25 cellular contexts compared by ENCODE assay signal in genomic region chr1:155993595-155993994, GRCh38. TPM values are rescaled to one million over a fixed set of nuclear protein-coding genes. Genes with fewer than 3 reads are reported as not detected.
DNase-seq lines count a peak whose midpoint lies in the region; ATAC-seq and TF ChIP-seq lines count a peak whose summit lies in the region.
"Had no signal": no experiment of that assay in that cellular context is flagged by ENCODE, and none has a peak within 500 bp of the region (broad histone marks: within the 10 kb centered on the region; RNA-seq: fewer than 3 reads in every experiment).

No MANE protein-coding gene starts in this region.

- H3K23ac ChIP-seq in IMR-90 (ENCODE audit: low read depth, low read length), result no peak overlapping the region; the same call in 1 of the 2 replicates

- H4K91ac ChIP-seq in IMR-90 (ENCODE audit: insufficient read depth, low read depth, low read length), result no peak overlapping the region

- H2AFZ ChIP-seq in IMR-90 (replicated peaks; ENCODE audit: low read length, poor library complexity), result no peak overlapping the region

- H3K27me3 Mint-ChIP-seq in Caco-2 (ENCODE audit: insufficient read depth, unreplicated experiment), result no peaks in the 10 kb centered on the region
- no peaks in the 10 kb centered on the region for H3K27me3 Mint-ChIP-seq in stimulated activated naive B cell treated with anti-CD40 and anti-IgM and Interleukin-4, amounts not matched to agents 10 μg/mL and 1 μg/mL and 100 μg/mL, for 72 hours
- H3K27me3 Mint-ChIP-seq: CD4-positive, alpha-beta memory T cell had no signal

- ATAC-seq in IMR-90 (ENCODE audit: low read depth) (no peak), left lung (peak; percentile 79), GM19395 (IDR thresholded peaks at IDR 0.05; ENCODE audit: unreplicated experiment) (no peak), Right ventricle myocardium inferior (no peak)
- ATAC-seq in stimulated activated naive B cell treated with anti-CD40 and anti-IgM and Interleukin-4, amounts not matched to agents 10 μg/mL and 1 μg/mL and 100 μg/mL, for 72 hours (replicated peaks), result no peak
- ATAC-seq: A549, Panc1 had no signal

- CTCF ChIA-PET in Caco-2 (lab: Charles Lee) (no interaction called here), IMR-90 (lab: Yijun Ruan, JAX) (interaction anchor here (0.6 kb wide), 1 partner anchor 32 kb away, joined by 3 read pairs; no protein-coding TSS in a partner anchor)

- H3K36me3 ChIP-seq in Caco-2 (ENCODE audit: control insufficient read depth, insufficient read depth, low read length) (no peaks in the 10 kb centered on the region), IMR-90 (ENCODE audit: control insufficient read depth, insufficient read depth, low read length) (no peaks in the 10 kb centered on the region), left lung (no peaks in the 10 kb centered on the region), H7 (replicated peaks; ENCODE audit: control insufficient read depth, insufficient read depth, low read length) (no peaks in the 10 kb centered on the region)
- H3K36me3 ChIP-seq: BLaER1 treated with 17β-estradiol and CSF1 and Interleukin-3, amounts not matched to agents 10 nM and 100 nM had no signal

- H3K9me3 Mint-ChIP-seq in Caco-2 (ENCODE audit: unreplicated experiment), result no peaks in the 10 kb centered on the region
- H3K9me3 Mint-ChIP-seq in stimulated activated naive B cell treated with anti-CD40 and anti-IgM and Interleukin-4, amounts not matched to agents 10 μg/mL and 1 μg/mL and 100 μg/mL, for 72 hours, result no peaks in the 10 kb centered on the region
- H3K9me3 Mint-ChIP-seq: CD4-positive, alpha-beta memory T cell; H9 had no signal

- no peak overlapping the region for H3K14ac ChIP-seq in IMR-90 (replicated peaks; ENCODE audit: low read depth, low read length)

- no peaks in the 10 kb centered on the region for H3K9me1 ChIP-seq in IMR-90 (ENCODE audit: insufficient read depth, low read length)

- no peak overlapping the region for H4K5ac ChIP-seq in IMR-90 (ENCODE audit: low read depth, low read length)

- H3K4ac ChIP-seq in IMR-90 (ENCODE audit: low read depth, low read length), result no peak overlapping the region

- no peak overlapping the region for H2BK5ac ChIP-seq in IMR-90 (ENCODE audit: low read depth, low read length, poor library complexity, severe bottlenecking)

- H3K36me3 Mint-ChIP-seq in Caco-2 (ENCODE audit: insufficient read depth, unreplicated experiment), result no peaks in the 10 kb centered on the region
- H3K36me3 Mint-ChIP-seq in stimulated activated naive B cell treated with anti-CD40 and anti-IgM and Interleukin-4, amounts not matched to agents 10 μg/mL and 1 μg/mL and 100 μg/mL, for 72 hours, result no peaks in the 10 kb centered on the region
- H3K36me3 Mint-ChIP-seq: CD4-positive, alpha-beta memory T cell had no signal

- no peak overlapping the region for H4K8ac ChIP-seq in IMR-90 (ENCODE audit: low read depth in 2 of 2, low read length in 2 of 2)

- no peak for TF ChIP-seq POLR2A in IMR-90 (IDR thresholded peaks at IDR 0.05; ENCODE audit: low read depth, low read length)

- H2AK5ac ChIP-seq in IMR-90 (ENCODE audit: low read depth, low read length), result peak overlapping the region; percentile 15; the same call in 1 of the 2 replicates

- H3K18ac ChIP-seq in IMR-90 (ENCODE audit: low read depth, low read length), result no peak overlapping the region

- H3K9me3 ChIP-seq in Caco-2 (no peaks in the 10 kb centered on the region), IMR-90 (ENCODE audit: control insufficient read depth, insufficient read depth, low read length) (no peaks in the 10 kb centered on the region), left lung (no peaks in the 10 kb centered on the region)
- H3K9me3 ChIP-seq: A549; BLaER1 treated with 17β-estradiol and CSF1 and Interleukin-3, amounts not matched to agents 10 nM and 100 nM had no signal

- no peak overlapping the region for H3K9ac ChIP-seq in IMR-90 (ENCODE audit: low read depth, low read length)
- H3K9ac ChIP-seq: BLaER1 treated with 17β-estradiol and CSF1 and Interleukin-3, amounts not matched to agents 10 nM and 100 nM had no signal

- no peak for TF ChIP-seq RAD21 in IMR-90 (IDR thresholded peaks at IDR 0.05; ENCODE audit: low read length)

- H3K27ac ChIP-seq in IMR-90 (ENCODE audit: insufficient read depth, low read length) (no peak overlapping the region), left lung (peak overlapping the region in 1 of 2 donors; percentile 48)
- H3K27ac ChIP-seq: A549; BLaER1 treated with 17β-estradiol and CSF1 and Interleukin-3, amounts not matched to agents 10 nM and 100 nM; RWPE1 had no signal

- BruUV-seq in Caco-2 (replicated peaks; lab: Mats Ljungman, UMichigan) (no TSS peak), IMR-90 (replicated peaks; lab: Mats Ljungman, UMichigan) (no TSS peak)

- peak overlapping the region; percentile 65 for H2AK9ac ChIP-seq in IMR-90 (replicated peaks; ENCODE audit: low read depth, low read length, poor library complexity)

- intact Hi-C loops in Caco-2 (cut with micrococcal nuclease; ENCODE audit: unreplicated experiment), result no loop called here
- intact Hi-C loops in IMR-90 (cut with micrococcal nuclease), result no loop called here
- intact Hi-C loops in left lung (cut with DNase I), result no loop called here
- intact Hi-C loops in Right ventricle myocardium inferior (cut with DNase I), result loop anchor here (5.0 kb wide), 1 partner anchor 36 kb away; no protein-coding TSS in a partner anchor

- no peaks in the 10 kb centered on the region for H3K27me3 ChIP-seq in Caco-2 (replicated peaks; ENCODE audit: control insufficient read depth, insufficient read depth, low read length)
- H3K27me3 ChIP-seq in IMR-90 (ENCODE audit: control insufficient read depth, insufficient read depth, low read length), result no peaks in the 10 kb centered on the region
- no peaks in the 10 kb centered on the region for H3K27me3 ChIP-seq in left lung
- no peaks in the 10 kb centered on the region for H3K27me3 ChIP-seq in H7 (ENCODE audit: control insufficient read depth, insufficient read depth, low read length)
- H3K27me3 ChIP-seq: BLaER1 treated with 17β-estradiol and CSF1 and Interleukin-3, amounts not matched to agents 10 nM and 100 nM had no signal

- peaks cover 0 to 7% of the 10 kb centered on the region in 2 experiments; a peak in 1 of 4 replicates for H3K79me1 ChIP-seq in IMR-90 (ENCODE audit: low read depth in 1 of 2, low read length in 2 of 2)

- WGBS in IMR-90 (ENCODE audit: extremely low coverage in 2 of 2, insufficient read length in 1 of 2), 2 experiments, result no CpG with 5 or more reads among the region's 3 CpGs

- POLR2A ChIA-PET in Caco-2 (lab: Charles Lee), result interaction anchor here (0.5 kb wide), 1 partner anchor 92 kb away, joined by 3 read pairs; no protein-coding TSS in a partner anchor
- POLR2A ChIA-PET in IMR-90 (lab: Charles Lee; ENCODE audit: unreplicated experiment), result no interaction called here

- H3K4me3 ChIP-seq in Caco-2 (ENCODE audit: low read depth, low read length) (no peak overlapping the region), IMR-90 (ENCODE audit: insufficient read depth, low read depth, low read length) (no peak overlapping the region), left lung (no peak overlapping the region), H7 (ENCODE audit: insufficient read depth, low read depth, low read length) (no peak overlapping the region)
- H3K4me3 ChIP-seq: A549; BLaER1 treated with 17β-estradiol and CSF1 and Interleukin-3, amounts not matched to agents 10 nM and 100 nM had no signal

- H3K56ac ChIP-seq in IMR-90 (ENCODE audit: extremely low read depth, insufficient read depth, low read length), result peak overlapping the region; percentile 28; the same call in 1 of the 2 replicates

- TF ChIP-seq CTCF in Caco-2 (IDR thresholded peaks at IDR 0.05; ENCODE audit: insufficient read depth in 1 of 2, low read depth in 1 of 2, low read length in 1 of 2, severe bottlenecking in 1 of 2, unreplicated experiment in 1 of 2) (no peak), IMR-90 (conservative IDR thresholded peaks at IDR 0.05; ENCODE audit: low read depth, low read length) (no peak), left lung (IDR thresholded peaks at IDR 0.05) (no peak)

- in situ Hi-C loops in IMR-90 (cut with MboI; ENCODE audit: low sequenced_read_pairs), result no loop called here

- no peaks in the 10 kb centered on the region for H4K20me1 ChIP-seq in IMR-90 (ENCODE audit: insufficient read depth, low read length)
- H4K20me1 ChIP-seq: BLaER1 treated with 17β-estradiol and CSF1 and Interleukin-3, amounts not matched to agents 10 nM and 100 nM had no signal

- no peak overlapping the region for H3K4me3 Mint-ChIP-seq in Caco-2 (ENCODE audit: unreplicated experiment)
- no peak overlapping the region for H3K4me3 Mint-ChIP-seq in stimulated activated naive B cell treated with anti-CD40 and anti-IgM and Interleukin-4, amounts not matched to agents 10 μg/mL and 1 μg/mL and 100 μg/mL, for 72 hours
- H3K4me3 Mint-ChIP-seq: CD4-positive, alpha-beta memory T cell; H9 had no signal

- no peak overlapping the region for H2BK15ac ChIP-seq in IMR-90 (ENCODE audit: low read depth, low read length)

- H2BK20ac ChIP-seq in IMR-90 (ENCODE audit: low read depth, low read length), result no peak overlapping the region

- dilution Hi-C loops in IMR-90 (cut with HindIII; ENCODE audit: low sequenced_read_pairs, unreplicated experiment), result no loop called here

- H3K4me1 ChIP-seq in Caco-2, result peaks cover 10% of the 10 kb centered on the region
- H3K4me1 ChIP-seq in IMR-90 (ENCODE audit: control insufficient read depth, insufficient read depth, low read length), result peaks cover 8% of the 10 kb centered on the region
- peaks cover 5 to 36% of the 10 kb centered on the region in 2 donors for H3K4me1 ChIP-seq in left lung

- no peak for DNase-seq in Caco-2
- DNase-seq in IMR-90, result no peak
- peak in 1 of 2 donors; percentile 62 for DNase-seq in left lung
- no peak for DNase-seq in stimulated activated naive B cell treated with anti-CD40 and anti-IgM and Interleukin-4, amounts not matched to agents 10 μg/mL and 1 μg/mL and 100 μg/mL, for 72 hours
- DNase-seq in Right ventricle myocardium inferior (ENCODE audit: missing footprints), result no peak
- DNase-seq in H7, result no peak
- DNase-seq: AML-193; CD4-positive, alpha-beta memory T cell; DND-41; H9; KBM-7; NCI-H1105 treated with DMSO at 0.1 percent for 48 hours; NCI-H146; NCI-H1930; NCI-H2107; NCI-H526 treated with DMSO at 0.1 percent for 48 hours; SHP77 treated with DMSO at 0.1 percent for 48 hours had no signal

- peak overlapping the region; percentile 46 for H3K27ac Mint-ChIP-seq in Caco-2 (ENCODE audit: unreplicated experiment)
- H3K27ac Mint-ChIP-seq in stimulated activated naive B cell treated with anti-CD40 and anti-IgM and Interleukin-4, amounts not matched to agents 10 μg/mL and 1 μg/mL and 100 μg/mL, for 72 hours, result peak overlapping the region; percentile 27

- peaks cover 8% of the 10 kb centered on the region for H3K4me1 Mint-ChIP-seq in Caco-2 (ENCODE audit: low read depth, unreplicated experiment)
- H3K4me1 Mint-ChIP-seq in stimulated activated naive B cell treated with anti-CD40 and anti-IgM and Interleukin-4, amounts not matched to agents 10 μg/mL and 1 μg/mL and 100 μg/mL, for 72 hours, result peaks cover 17 to 24% of the 10 kb centered on the region in 2 donors

- H2BK120ac ChIP-seq in IMR-90 (ENCODE audit: low read depth, low read length), result no peak overlapping the region

- H3K4me2 ChIP-seq in IMR-90 (ENCODE audit: low read depth, low read length), result no peak overlapping the region
- H3K4me2 ChIP-seq: A549 had no signal

RNA-seq across cellular contexts. Expression of gene ARHGEF2, which starts 15.2 kb away (rescaled TPM):
- 46.9 and 60.3 TPM in 2 replicates for total RNA-seq in Caco-2 (2022)
- total RNA-seq in IMR-90 (2012; rRNA removed), result 81.4 and 91.8 TPM in 2 replicates
- 101 and 117 TPM in 2 replicates for polyA plus RNA-seq in IMR-90 (2012; rRNA removed)
- 64.3 and 78.0 TPM in 2 replicates for polyA plus RNA-seq in IMR-90 (2012; cell fraction: cytosol; rRNA removed)
- polyA plus RNA-seq in IMR-90 (2012; cell fraction: nucleus; rRNA removed; ENCODE audit: low replicate concordance), result 272 and 424 TPM in 2 replicates
- total RNA-seq in left lung, result 100 to 1,000 TPM; 158 to 290 TPM
- 61.8 TPM for total RNA-seq in Right ventricle myocardium inferior
- total RNA-seq in H7 (2014; rRNA removed; shearing (Covaris generic)), result 97.1 and 104 TPM in 2 replicates

RNA-seq across cellular contexts. Expression of gene SSR2, which starts 27.2 kb away (rescaled TPM):
- total RNA-seq in Caco-2 (2022) (198 and 203 TPM in 2 replicates), IMR-90 (2012; rRNA removed) (553 and 927 TPM in 2 replicates), left lung (100 to 1,000 TPM; 284 to 296 TPM), Right ventricle myocardium inferior (79.9 TPM)
- polyA plus RNA-seq in IMR-90 (2012; rRNA removed), result 952 and 1,264 TPM in 2 replicates
- polyA plus RNA-seq in IMR-90 (2012; cell fraction: cytosol; rRNA removed), result 935 and 1,213 TPM in 2 replicates
- polyA plus RNA-seq in IMR-90 (2012; cell fraction: nucleus; rRNA removed; ENCODE audit: low replicate concordance), result 229 and 499 TPM in 2 replicates
- 427 and 445 TPM in 2 replicates for total RNA-seq in H7 (2014; rRNA removed; shearing (Covaris generic))

RNA-seq across cellular contexts. Expression of gene RXFP4, which starts 52.2 kb away (rescaled TPM):
- not detected in 2 replicates for total RNA-seq in Caco-2 (2022)
- total RNA-seq in IMR-90 (2012; rRNA removed), result not detected in 2 replicates
- not detected in 2 replicates for polyA plus RNA-seq in IMR-90 (2012; rRNA removed)
- not detected in 2 replicates for polyA plus RNA-seq in IMR-90 (2012; cell fraction: cytosol; rRNA removed)
- polyA plus RNA-seq in IMR-90 (2012; cell fraction: nucleus; rRNA removed; ENCODE audit: low replicate concordance), result 0.07 TPM in 1 of 2 replicates, not detected in the other
- total RNA-seq in left lung, result not detected
- not detected for total RNA-seq in Right ventricle myocardium inferior
- not detected in 2 replicates for total RNA-seq in H7 (2014; rRNA removed; shearing (Covaris generic))
- total RNA-seq: CD4-positive, alpha-beta memory T cell; H9; LHCN-M2; MCF 10A; NCI-H460 had no signal

RNA-seq across cellular contexts. Expression of gene KHDC4, which starts 59.4 kb away (rescaled TPM):
- total RNA-seq in Caco-2 (2022) (68.5 and 72.9 TPM in 2 replicates), IMR-90 (2012; rRNA removed) (22.5 and 28.0 TPM in 2 replicates), left lung (10 to 100 TPM; 38.2 to 39.3 TPM), Right ventricle myocardium inferior (22.0 TPM)
- 23.4 and 29.9 TPM in 2 replicates for polyA plus RNA-seq in IMR-90 (2012; rRNA removed)
- 9.3 and 11.6 TPM in 2 replicates for polyA plus RNA-seq in IMR-90 (2012; cell fraction: cytosol; rRNA removed)
- polyA plus RNA-seq in IMR-90 (2012; cell fraction: nucleus; rRNA removed; ENCODE audit: low replicate concordance), result 59.4 and 172 TPM in 2 replicates
- 58.4 and 78.1 TPM in 2 replicates for total RNA-seq in H7 (2014; rRNA removed; shearing (Covaris generic))
